In genomic region chr9:68704804-68705635, GRCh38 we compare ENCODE assay signal across 1 cellular context.
TF ChIP-seq lines count a peak whose summit lies in the region.

Gene PIP5K1B, plus strand, starts transcription at chr9:68705240. Its CDS starts 117,375 bp downstream, at chr9:68822615.

TF ChIP-seq in liver, 16 proteins besides CTCF, POLR2A, EP300 and RAD21:
- TF ChIP-seq, protein P1, sequence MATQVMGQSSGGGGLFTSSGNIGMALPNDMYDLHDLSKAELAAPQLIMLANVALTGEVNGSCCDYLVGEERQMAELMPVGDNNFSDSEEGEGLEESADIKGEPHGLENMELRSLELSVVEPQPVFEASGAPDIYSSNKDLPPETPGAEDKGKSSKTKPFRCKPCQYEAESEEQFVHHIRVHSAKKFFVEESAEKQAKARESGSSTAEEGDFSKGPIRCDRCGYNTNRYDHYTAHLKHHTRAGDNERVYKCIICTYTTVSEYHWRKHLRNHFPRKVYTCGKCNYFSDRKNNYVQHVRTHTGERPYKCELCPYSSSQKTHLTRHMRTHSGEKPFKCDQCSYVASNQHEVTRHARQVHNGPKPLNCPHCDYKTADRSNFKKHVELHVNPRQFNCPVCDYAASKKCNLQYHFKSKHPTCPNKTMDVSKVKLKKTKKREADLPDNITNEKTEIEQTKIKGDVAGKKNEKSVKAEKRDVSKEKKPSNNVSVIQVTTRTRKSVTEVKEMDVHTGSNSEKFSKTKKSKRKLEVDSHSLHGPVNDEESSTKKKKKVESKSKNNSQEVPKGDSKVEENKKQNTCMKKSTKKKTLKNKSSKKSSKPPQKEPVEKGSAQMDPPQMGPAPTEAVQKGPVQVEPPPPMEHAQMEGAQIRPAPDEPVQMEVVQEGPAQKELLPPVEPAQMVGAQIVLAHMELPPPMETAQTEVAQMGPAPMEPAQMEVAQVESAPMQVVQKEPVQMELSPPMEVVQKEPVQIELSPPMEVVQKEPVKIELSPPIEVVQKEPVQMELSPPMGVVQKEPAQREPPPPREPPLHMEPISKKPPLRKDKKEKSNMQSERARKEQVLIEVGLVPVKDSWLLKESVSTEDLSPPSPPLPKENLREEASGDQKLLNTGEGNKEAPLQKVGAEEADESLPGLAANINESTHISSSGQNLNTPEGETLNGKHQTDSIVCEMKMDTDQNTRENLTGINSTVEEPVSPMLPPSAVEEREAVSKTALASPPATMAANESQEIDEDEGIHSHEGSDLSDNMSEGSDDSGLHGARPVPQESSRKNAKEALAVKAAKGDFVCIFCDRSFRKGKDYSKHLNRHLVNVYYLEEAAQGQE (IDR thresholded peaks at IDR 0.05): no peak
- no peak for TF ChIP-seq MAX (IDR thresholded peaks at IDR 0.05)
- no peak for TF ChIP-seq EGR1 (IDR thresholded peaks at IDR 0.05; ENCODE audit: low read depth in 2 of 2)
- no peak for TF ChIP-seq RXRA (IDR thresholded peaks at IDR 0.05)
- TF ChIP-seq ATF3 (IDR thresholded peaks at IDR 0.05): no peak
- TF ChIP-seq HNF4G (IDR thresholded peaks at IDR 0.05): no peak
- no peak for TF ChIP-seq HNF4A (conservative IDR thresholded peaks at IDR 0.05)
- no peak for TF ChIP-seq FOXA2 (IDR thresholded peaks at IDR 0.05)
- TF ChIP-seq TAF1 (conservative IDR thresholded peaks at IDR 0.05): no peak
- TF ChIP-seq SP1 (IDR thresholded peaks at IDR 0.05): no peak
- TF ChIP-seq JUND (IDR thresholded peaks at IDR 0.05): no peak
- TF ChIP-seq, protein P2, sequence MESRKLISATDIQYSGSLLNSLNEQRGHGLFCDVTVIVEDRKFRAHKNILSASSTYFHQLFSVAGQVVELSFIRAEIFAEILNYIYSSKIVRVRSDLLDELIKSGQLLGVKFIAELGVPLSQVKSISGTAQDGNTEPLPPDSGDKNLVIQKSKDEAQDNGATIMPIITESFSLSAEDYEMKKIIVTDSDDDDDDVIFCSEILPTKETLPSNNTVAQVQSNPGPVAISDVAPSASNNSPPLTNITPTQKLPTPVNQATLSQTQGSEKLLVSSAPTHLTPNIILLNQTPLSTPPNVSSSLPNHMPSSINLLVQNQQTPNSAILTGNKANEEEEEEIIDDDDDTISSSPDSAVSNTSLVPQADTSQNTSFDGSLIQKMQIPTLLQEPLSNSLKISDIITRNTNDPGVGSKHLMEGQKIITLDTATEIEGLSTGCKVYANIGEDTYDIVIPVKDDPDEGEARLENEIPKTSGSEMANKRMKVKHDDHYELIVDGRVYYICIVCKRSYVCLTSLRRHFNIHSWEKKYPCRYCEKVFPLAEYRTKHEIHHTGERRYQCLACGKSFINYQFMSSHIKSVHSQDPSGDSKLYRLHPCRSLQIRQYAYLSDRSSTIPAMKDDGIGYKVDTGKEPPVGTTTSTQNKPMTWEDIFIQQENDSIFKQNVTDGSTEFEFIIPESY (IDR thresholded peaks at IDR 0.05): no peak
- TF ChIP-seq NR2F2 (IDR thresholded peaks at IDR 0.05): no peak
- no peak for TF ChIP-seq YY1 (IDR thresholded peaks at IDR 0.05)
- no peak for TF ChIP-seq FOXA1 (IDR thresholded peaks at IDR 0.05)
- no peak for TF ChIP-seq GABPA (IDR thresholded peaks at IDR 0.05 in 1 of 2, conservative IDR thresholded peaks at IDR 0.05 in 1 of 2)
